ENCODE assay signal across 17 cellular contexts in genomic region chr14:104966261-104967143, GRCh38. TPM values are rescaled to one million over a fixed set of nuclear protein-coding genes. Genes with fewer than 3 reads are reported as not detected.
A peak's percentile ranks its signal among the peaks of the same experiment; 100 is the strongest.
DNase-seq lines count a peak whose midpoint lies in the region; ATAC-seq and TF ChIP-seq lines count a peak whose summit lies in the region.
"Had no signal": no experiment of that assay in that cellular context is flagged by ENCODE, and none has a peak within 500 bp of the region (broad histone marks: within the 10 kb centered on the region; RNA-seq: fewer than 3 reads in every experiment).

No MANE protein-coding gene starts in this region.

- H3K27me3 ChIP-seq in GM23338 (ENCODE audit: insufficient read depth) = no peaks in the 10 kb centered on the region
- peaks cover 0 to 24% of the 10 kb centered on the region in 2 donors for H3K27me3 ChIP-seq in left lung
- H3K27me3 ChIP-seq in stomach = peaks cover 0 to 26% (median 10%) of the 10 kb centered on the region in 3 donors

- no peak for ATAC-seq in GM23338
- no peak for ATAC-seq in left lung
- no peak for ATAC-seq in GM19463 (IDR thresholded peaks at IDR 0.05; ENCODE audit: unreplicated experiment)

- no peak overlapping the region for H3K27ac ChIP-seq in GM23338 (ENCODE audit: low read depth)
- H3K27ac ChIP-seq in left lung = peak overlapping the region in 1 of 2 donors; percentile 76
- H3K27ac ChIP-seq in stomach = peak overlapping the region in 4 of 5 donors; percentile 89 to 94 (median 90)
- H3K27ac ChIP-seq: PC-9 had no signal

- no peaks in the 10 kb centered on the region for H3K36me3 Mint-ChIP-seq in GM23338 (ENCODE audit: low read depth)
- H3K36me3 Mint-ChIP-seq: type B pancreatic cell had no signal

- H4K20me1 ChIP-seq in GM23338 (replicated peaks; ENCODE audit: insufficient read depth) = no peaks in the 10 kb centered on the region

- 70 to 79% (median 72%) methylated on average over 12 of the region's 12 CpGs for WGBS in stomach, 5 donors

- H3K9me2 ChIP-seq in GM23338 (ENCODE audit: insufficient read depth) = no peaks in the 10 kb centered on the region

- H3K36me3 ChIP-seq in GM23338 (ENCODE audit: insufficient read depth) (no peaks in the 10 kb centered on the region), left lung (no peaks in the 10 kb centered on the region), stomach (no peaks in the 10 kb centered on the region)
- H3K36me3 ChIP-seq: adrenal gland had no signal

- no peak overlapping the region for H3K4me3 Mint-ChIP-seq in GM23338
- H3K4me3 Mint-ChIP-seq: type B pancreatic cell had no signal

- H3K9me3 Mint-ChIP-seq in GM23338 = no peaks in the 10 kb centered on the region
- H3K9me3 Mint-ChIP-seq: type B pancreatic cell had no signal

- no peak overlapping the region for H2AFZ ChIP-seq in GM23338
- H2AFZ ChIP-seq: PC-9 had no signal

- H3F3A ChIP-seq in GM23338 (replicated peaks; ENCODE audit: low read depth) = no peaks in the 10 kb centered on the region

- no peak overlapping the region; the same call in 1 of the 2 replicates for H3K4me3 ChIP-seq in GM23338
- peak overlapping the region; percentile 96 for H3K4me3 ChIP-seq in epithelial cell of esophagus (ENCODE audit: low read length)
- peak overlapping the region in 1 of 2 donors; percentile 29 for H3K4me3 ChIP-seq in left lung
- peak overlapping the region in 1 of 4 donors; percentile 32 for H3K4me3 ChIP-seq in stomach
- H3K4me3 ChIP-seq: PC-9 had no signal

- no peak for TF ChIP-seq EP300 in stomach (IDR thresholded peaks at IDR 0.05)

- peaks cover 13% of the 10 kb centered on the region; the same call in 1 of the 2 replicates for H3K4me1 ChIP-seq in GM23338 (ENCODE audit: insufficient read depth)
- peaks cover 30 to 46% of the 10 kb centered on the region in 2 donors for H3K4me1 ChIP-seq in left lung
- peaks cover 37 to 58% (median 50%) of the 10 kb centered on the region in 4 donors for H3K4me1 ChIP-seq in stomach
- H3K4me1 ChIP-seq: Caco-2 had no signal

- no peak for TF ChIP-seq CTCF in GM23338 (conservative IDR thresholded peaks at IDR 0.05; ENCODE audit: low read depth in 2 of 2)
- TF ChIP-seq CTCF in epithelial cell of esophagus (IDR thresholded peaks at IDR 0.05; ENCODE audit: insufficient read depth, low read depth, low read length, missing control alignments) = no peak
- no peak for TF ChIP-seq CTCF in left lung (IDR thresholded peaks at IDR 0.05)
- TF ChIP-seq CTCF in stomach (IDR thresholded peaks at IDR 0.05) = no peak

- intact Hi-C loops in left lung (cut with DNase I) = no loop called here
- intact Hi-C loops in stomach (cut with DNase I; ENCODE audit: low total_unique reads) = no loop called here

- H3K79me2 ChIP-seq in GM23338 (replicated peaks; ENCODE audit: insufficient read depth) = no peaks in the 10 kb centered on the region

- DNase-seq in GM23338 (ENCODE audit: low spot score) (no peak), epithelial cell of esophagus (ENCODE audit: low read depth) (no peak), left lung (peak; percentile 32 to 58), stomach (no peak), mucosa of gallbladder (ENCODE audit: low spot score) (no peak), UCSD-AML1 (lab: John Stamatoyannopoulos, UW; ENCODE audit: unreplicated experiment) (no peak)
- no peak for DNase-seq in stimulated activated CD4-positive, alpha-beta T cell treated with anti-CD3 and anti-CD28 coated beads, Interleukin-1b, Interleukin-23, amount 100 ng/mL, for 48 hours
- DNase-seq: activated CD8-positive, alpha-beta memory T cell treated with anti-CD3 and anti-CD28 coated beads for 24 hours; Caco-2; GDM1; NCI-H69; stimulated activated CD8-positive, alpha-beta memory T cell treated with anti-CD3 and anti-CD28 coated beads, Interleukin-4, amount 100 ng/mL, for 48 hours had no signal

- peaks cover 17% of the 10 kb centered on the region for H3K27me3 Mint-ChIP-seq in GM23338 (ENCODE audit: insufficient read depth, low read depth, poor library complexity)

- peaks cover 10% of the 10 kb centered on the region; the same call in 2 of the 3 replicates for H3K4me1 Mint-ChIP-seq in GM23338

- no peak for TF ChIP-seq POLR2A in stomach (IDR thresholded peaks at IDR 0.05)

- H3K9me3 ChIP-seq in left lung (no peaks in the 10 kb centered on the region), stomach (no peaks in the 10 kb centered on the region)
- H3K9me3 ChIP-seq: adrenal gland, Caco-2 had no signal

- H3K4me2 ChIP-seq in GM23338 = peak overlapping the region; percentile 89; the same call in 1 of the 2 replicates

- no peak overlapping the region for H3K27ac Mint-ChIP-seq in GM23338
- H3K27ac Mint-ChIP-seq: type B pancreatic cell had no signal

TF ChIP-seq in GM23338, 12 proteins besides CTCF, POLR2A, EP300 and RAD21 (continues in another document):
- TF ChIP-seq ETS1 (IDR thresholded peaks at IDR 0.05) (no peak), ZNF114 (CRISPR knock-in tag; IDR thresholded peaks at IDR 0.05) (no peak), EZH2 (IDR thresholded peaks at IDR 0.05; ENCODE audit: low read depth, unreplicated experiment) (no peak), CREB1 (CRISPR knock-in tag; IDR thresholded peaks at IDR 0.05; ENCODE audit: low read depth) (no peak), JUNB (IDR thresholded peaks at IDR 0.05; ENCODE audit: unreplicated experiment) (no peak), ZNF331 (CRISPR knock-in tag; IDR thresholded peaks at IDR 0.05; ENCODE audit: low read depth) (no peak)

RNA-seq across cellular contexts. Expression of gene AHNAK2, which starts 11.7 kb away (rescaled TPM):
- 2.6 TPM in 2 replicates for total RNA-seq in GM23338 (2014; rRNA removed; shearing (Covaris generic))
- polyA plus RNA-seq in GM23338 (2016; fragmentation: Nextera tagmentation; extraction: Ambion mirVana) = 1.1 and 1.6 TPM in 2 replicates
- total RNA-seq in left lung = 10 to 100 TPM; 22.1 to 22.3 TPM
- total RNA-seq in stomach = 100 to 1,000 TPM in 1 of 5 donors, 10 to 100 TPM in 4; 11.0 to 117 (median 15.1) TPM
- 10 to 100 TPM in 1 of 3 donors, 1 to 10 TPM in 2; 1.5 to 46.3 (median 2.1) TPM for polyA plus RNA-seq in stomach
- total RNA-seq in mucosa of gallbladder = 16.0 TPM

RNA-seq across cellular contexts. Expression of gene CLBA1, which starts 19.1 kb away (rescaled TPM):
- total RNA-seq in GM23338 (2014; rRNA removed; shearing (Covaris generic)) = 1.8 and 4.9 TPM in 2 replicates
- 1.6 and 1.7 TPM in 2 replicates for polyA plus RNA-seq in GM23338 (2016; fragmentation: Nextera tagmentation; extraction: Ambion mirVana)
- total RNA-seq in left lung = 1 to 10 TPM; 7.1 to 8.5 TPM
- total RNA-seq in stomach = 1 to 10 TPM in 4 of 5 donors, not detected in 1; 3.5 to 8.7 (median 6.7) TPM
- 10 to 100 TPM in 1 of 3 donors, 1 to 10 TPM in 2; 3.7 to 13.9 (median 4.2) TPM for polyA plus RNA-seq in stomach
- 17.3 TPM for total RNA-seq in mucosa of gallbladder

RNA-seq across cellular contexts. Expression of gene PLD4, which starts 41.8 kb away (rescaled TPM):
- total RNA-seq in GM23338 (2014; rRNA removed; shearing (Covaris generic)) = 0.08 TPM in 1 of 2 replicates, not detected in the other
- polyA plus RNA-seq in GM23338 (2016; fragmentation: Nextera tagmentation; extraction: Ambion mirVana) (0.21 TPM in 1 of 2 replicates, not detected in the other), stomach (1 to 10 TPM in 1 of 3 donors, under 1 TPM in 1, not detected in 1; 0.70 to 1.7 TPM)
- total RNA-seq in left lung (under 1 TPM; 0.76 to 0.93 TPM), stomach (1 to 10 TPM in 1 of 5 donors, under 1 TPM in 1, not detected in 3; 0.14 to 2.6 TPM), mucosa of gallbladder (16.7 TPM)
- total RNA-seq: Caco-2, myocyte, PC-9 had no signal

RNA-seq across cellular contexts. Expression of gene CDCA4, which starts 54.4 kb away (rescaled TPM):
- total RNA-seq in GM23338 (2014; rRNA removed; shearing (Covaris generic)) = 62.4 and 70.7 TPM in 2 replicates
- polyA plus RNA-seq in GM23338 (2016; fragmentation: Nextera tagmentation; extraction: Ambion mirVana) (32.6 and 37.1 TPM in 2 replicates), stomach (1 to 10 TPM; 4.7 to 9.4 (median 8.0) TPM)
- total RNA-seq in left lung (1 to 10 TPM; 9.4 to 9.6 TPM), stomach (10 to 100 TPM in 2 of 5 donors, 1 to 10 TPM in 3; 2.9 to 12.3 (median 4.5) TPM), mucosa of gallbladder (5.4 TPM)

Comparison
In these comparisons a context has a peak if more than half of its experiments do, and no peak if none do; other contexts are left out.
1. DNase-seq: peak in left lung (2 of 2); none in GM23338 (single experiment), epithelial cell of esophagus (single experiment), stomach (single experiment), mucosa of gallbladder (single experiment), stimulated activated CD4-positive, alpha-beta T cell treated with anti-CD3 and anti-CD28 coated beads, Interleukin-1b, Interleukin-23, amount 100 ng/mL, for 48 hours (single experiment) and UCSD-AML1 (single experiment).